1 cellular context compared by ENCODE assay signal in genomic region chr11:72274435-72274834, GRCh38.
TF ChIP-seq lines count a peak whose summit lies in the region.

No MANE protein-coding gene starts in this region.

TF ChIP-seq in HepG2, 621 proteins besides CTCF, POLR2A, EP300 and RAD21:
- TF ChIP-seq ZSCAN30 (CRISPR knock-in tag; IDR thresholded peaks at IDR 0.05) (no peak), SMAD1 (CRISPR knock-in tag; IDR thresholded peaks at IDR 0.05; ENCODE audit: borderline replicate concordance, low read depth) (no peak), BHLHE40 (IDR thresholded peaks at IDR 0.05; ENCODE audit: low read length) (no peak), CEBPB (IDR thresholded peaks at IDR 0.05; ENCODE audit: borderline replicate concordance, low read depth, low read length) (0 out of 2 replicates have a peak, but pooled peaks have one; percentile 2), NFIC (IDR thresholded peaks at IDR 0.05; ENCODE audit: low read length) (no peak), GTF3A (CRISPR knock-in tag; conservative IDR thresholded peaks at IDR 0.05) (no peak), GLMP (CRISPR knock-in tag; IDR thresholded peaks at IDR 0.05; ENCODE audit: borderline replicate concordance) (no peak)
- TF ChIP-seq, protein P1, sequence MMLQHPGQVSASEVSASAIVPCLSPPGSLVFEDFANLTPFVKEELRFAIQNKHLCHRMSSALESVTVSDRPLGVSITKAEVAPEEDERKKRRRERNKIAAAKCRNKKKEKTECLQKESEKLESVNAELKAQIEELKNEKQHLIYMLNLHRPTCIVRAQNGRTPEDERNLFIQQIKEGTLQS (CRISPR knock-in tag; IDR thresholded peaks at IDR 0.05): no peak
- TF ChIP-seq, protein P2, sequence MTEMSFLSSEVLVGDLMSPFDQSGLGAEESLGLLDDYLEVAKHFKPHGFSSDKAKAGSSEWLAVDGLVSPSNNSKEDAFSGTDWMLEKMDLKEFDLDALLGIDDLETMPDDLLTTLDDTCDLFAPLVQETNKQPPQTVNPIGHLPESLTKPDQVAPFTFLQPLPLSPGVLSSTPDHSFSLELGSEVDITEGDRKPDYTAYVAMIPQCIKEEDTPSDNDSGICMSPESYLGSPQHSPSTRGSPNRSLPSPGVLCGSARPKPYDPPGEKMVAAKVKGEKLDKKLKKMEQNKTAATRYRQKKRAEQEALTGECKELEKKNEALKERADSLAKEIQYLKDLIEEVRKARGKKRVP (CRISPR knock-in tag; IDR thresholded peaks at IDR 0.05): no peak
